ENCODE assay signal across 25 cellular contexts in genomic region chr5:27516437-27516836, GRCh38.
"Had no signal": no experiment of that assay in that cellular context is flagged by ENCODE, and none has a peak within 500 bp of the region (broad histone marks: within the 10 kb centered on the region; RNA-seq: fewer than 3 reads in every experiment).

No MANE protein-coding gene starts in this region.

- H3K36me3 Mint-ChIP-seq: activated naive CD4-positive, alpha-beta T cell treated with anti-CD3 and anti-CD28 coated beads, Interleukin-2, amount 10 ng/mL, durations not matched to agents 7 days and 5 days; brain; memory B cell; naive B cell had no signal

- H3K27me3 Mint-ChIP-seq: activated CD4-positive, alpha-beta T cell treated with anti-CD3 and anti-CD28 coated beads, Interleukin-2, amount 10 ng/mL, durations not matched to agents 24 days and 14 days; activated CD8-positive, alpha-beta T cell treated with anti-CD3 and anti-CD28 coated beads for 36 hours; activated naive CD4-positive, alpha-beta T cell treated with anti-CD3 and anti-CD28 coated beads, Interleukin-2, amount 10 ng/mL, durations not matched to agents 7 days and 5 days; activated naive CD8-positive, alpha-beta T cell treated with anti-CD3 and anti-CD28 coated beads, Interleukin-2, amount 50 U/mL, for 24 hours; brain; memory B cell; naive B cell; progenitor cell of endocrine pancreas had no signal

- H3K36me3 ChIP-seq: colonic mucosa, upper lobe of right lung had no signal

- H3K27me3 ChIP-seq: colonic mucosa, upper lobe of right lung had no signal

- H3K27ac Mint-ChIP-seq: activated CD4-positive, alpha-beta T cell treated with anti-CD3 and anti-CD28 coated beads, Interleukin-2, amount 10 ng/mL, durations not matched to agents 24 days and 14 days; activated CD8-positive, alpha-beta T cell treated with anti-CD3 and anti-CD28 coated beads for 36 hours; activated naive CD4-positive, alpha-beta T cell treated with anti-CD3 and anti-CD28 coated beads, Interleukin-2, amount 10 ng/mL, durations not matched to agents 7 days and 5 days; activated naive CD8-positive, alpha-beta T cell treated with anti-CD3 and anti-CD28 coated beads, Interleukin-2, amount 50 U/mL, for 24 hours; activated T-helper 2 cell treated with anti-CD3 and anti-CD28 coated beads, Interferon-gamma antibody, Interleukin-2, Interleukin-4, amounts not matched to agents 10 μg/mL and 5 μg/mL and 100 μg/mL, durations not matched to agents 14 hours and 24 hours and 36 hours; brain; endodermal cell; memory B cell; naive B cell; progenitor cell of endocrine pancreas had no signal

- H3K27ac ChIP-seq: colonic mucosa, upper lobe of right lung had no signal

- H3K4me1 ChIP-seq: colonic mucosa, upper lobe of right lung had no signal

- H3K9me3 ChIP-seq: colonic mucosa, upper lobe of right lung had no signal

- ATAC-seq: activated CD8-positive, alpha-beta T cell treated with anti-CD3 and anti-CD28 coated beads for 36 hours; activated naive CD8-positive, alpha-beta T cell treated with anti-CD3 and anti-CD28 coated beads, Interleukin-2, amount 50 U/mL, for 24 hours; left ventricle myocardium superior; mucosa of descending colon; upper lobe of right lung had no signal

- DNase-seq: activated CD4-positive, alpha-beta T cell treated with anti-CD3 and anti-CD28 coated beads, Interleukin-2, amount 10 ng/mL, durations not matched to agents 24 days and 14 days; activated CD4-positive, CD25-positive, alpha-beta regulatory T cell; activated CD8-positive, alpha-beta T cell treated with anti-CD3 and anti-CD28 coated beads for 36 hours; activated naive CD4-positive, alpha-beta T cell treated with anti-CD3 and anti-CD28 coated beads, Interleukin-2, amount 10 ng/mL, durations not matched to agents 7 days and 5 days; activated naive CD8-positive, alpha-beta T cell treated with anti-CD3 and anti-CD28 coated beads, Interleukin-2, amount 50 U/mL, for 24 hours; activated T-cell treated with anti-CD3 and anti-CD28 coated beads, Interleukin-2, amount 50 U/mL, for 1 hour; anterior cingulate cortex; central memory CD4-positive, alpha-beta T cell; colonic mucosa; endodermal cell; head of caudate nucleus; kidney; left ventricle myocardium superior; mucosa of descending colon; naive B cell; stimulated activated CD4-positive, alpha-beta T cell treated with anti-CD3 and anti-CD28 coated beads, Interleukin-12 subunit alpha, Interleukin-12 subunit beta, amount 100 ng/mL, for 4 hours; stimulated activated CD4-positive, alpha-beta T cell treated with anti-CD3 and anti-CD28 coated beads, Interleukin-1b, Interleukin-23, amount 100 ng/mL, for 48 hours; stimulated activated CD8-positive, alpha-beta memory T cell treated with anti-CD3 and anti-CD28 coated beads, Interleukin-4, amount 100 ng/mL, for 48 hours; stimulated activated naive CD4-positive, alpha-beta T cell; upper lobe of right lung had no signal

- H3K4me3 ChIP-seq: colonic mucosa, mucosa of descending colon, upper lobe of right lung had no signal

- H3K4me3 Mint-ChIP-seq: activated CD4-positive, alpha-beta T cell treated with anti-CD3 and anti-CD28 coated beads, Interleukin-2, amount 10 ng/mL, durations not matched to agents 24 days and 14 days; activated CD8-positive, alpha-beta T cell treated with anti-CD3 and anti-CD28 coated beads for 36 hours; activated naive CD4-positive, alpha-beta T cell treated with anti-CD3 and anti-CD28 coated beads, Interleukin-2, amount 10 ng/mL, durations not matched to agents 7 days and 5 days; activated naive CD8-positive, alpha-beta T cell treated with anti-CD3 and anti-CD28 coated beads, Interleukin-2, amount 50 U/mL, for 24 hours; brain; endodermal cell; memory B cell; naive B cell; neural crest cell had no signal

- H3K4me1 Mint-ChIP-seq: activated CD4-positive, alpha-beta T cell treated with anti-CD3 and anti-CD28 coated beads, Interleukin-2, amount 10 ng/mL, durations not matched to agents 24 days and 14 days; activated naive CD4-positive, alpha-beta T cell treated with anti-CD3 and anti-CD28 coated beads, Interleukin-2, amount 10 ng/mL, durations not matched to agents 7 days and 5 days; activated naive CD8-positive, alpha-beta T cell treated with anti-CD3 and anti-CD28 coated beads, Interleukin-2, amount 50 U/mL, for 24 hours; brain; endodermal cell; memory B cell; naive B cell; neural crest cell had no signal
